In genomic region chr13:62524061-62524460, GRCh38 we compare ENCODE assay signal across 12 cellular contexts.
DNase-seq lines count a peak whose midpoint lies in the region; ATAC-seq lines count a peak whose summit lies in the region.
"Had no signal": no experiment of that assay in that cellular context is flagged by ENCODE, and none has a peak within 500 bp of the region (broad histone marks: within the 10 kb centered on the region; RNA-seq: fewer than 3 reads in every experiment).

No MANE protein-coding gene starts in this region.

- DNase-seq in T-helper 1 cell (no peak), NCI-H146 treated with DMSO at 0.1 percent for 48 hours (lab: John Stamatoyannopoulos, UW; ENCODE audit: unreplicated experiment) (no peak)
- no peak for DNase-seq in activated CD4-positive, CD25-positive, alpha-beta regulatory T cell treated with anti-CD3 and anti-CD28 coated beads, Interleukin-2, amount 50 U/mL, for 72 hours
- DNase-seq in stimulated activated CD4-positive, alpha-beta T cell treated with anti-CD3 and anti-CD28 coated beads, Interleukin-4, amount 100 ng/mL, for 4 hours: no peak
- DNase-seq: NCI-H226, ovary, Peyer's patch had no signal

- peak; percentile 84 for ATAC-seq in GM18511 (IDR thresholded peaks at IDR 0.05; ENCODE audit: unreplicated experiment)
- peak; percentile 73 for ATAC-seq in GM21381 (IDR thresholded peaks at IDR 0.05; ENCODE audit: unreplicated experiment)
- ATAC-seq in HG02852 (IDR thresholded peaks at IDR 0.05; ENCODE audit: unreplicated experiment): peak; percentile 86
- peak; percentile 87 for ATAC-seq in HG03442 (IDR thresholded peaks at IDR 0.05; ENCODE audit: unreplicated experiment)
- ATAC-seq: esophagus mucosa had no signal
